Comparison of ENCODE assay signal across 8 cellular contexts in the genomic region with DNA sequence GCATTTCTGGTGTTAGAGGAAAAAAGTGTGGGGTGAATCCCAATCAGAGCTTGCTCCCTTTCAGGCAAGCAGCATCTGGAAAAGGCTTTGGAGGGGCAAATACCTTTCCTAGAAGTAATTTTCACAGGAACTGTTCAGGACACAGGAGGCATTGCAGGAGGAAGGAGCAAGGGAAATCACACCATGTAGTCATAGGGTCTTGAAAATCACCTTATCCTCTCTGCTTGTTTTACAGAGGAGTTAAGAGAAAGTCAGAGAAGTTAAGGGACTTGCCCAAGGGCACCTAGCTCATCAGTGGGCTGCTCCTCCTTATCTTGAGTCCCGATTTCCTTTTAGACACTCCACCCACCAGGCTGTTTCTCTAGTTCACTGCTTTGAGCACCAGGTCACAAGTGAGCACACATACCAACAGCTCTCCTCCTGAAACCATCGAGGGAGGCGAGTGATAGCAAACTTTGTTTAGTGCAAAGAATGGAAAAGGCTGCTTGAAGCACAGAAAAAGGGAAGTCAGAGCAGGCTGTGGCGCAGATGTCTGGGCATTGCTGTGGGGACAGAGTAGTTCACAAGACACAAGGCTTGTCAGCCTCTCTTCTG.
DNase-seq lines count a peak whose midpoint lies in the region; ATAC-seq and TF ChIP-seq lines count a peak whose summit lies in the region.

No MANE protein-coding gene starts in this region.

- no peak overlapping the region for H3K4me3 ChIP-seq in thyroid gland (replicated peaks in 1 of 3)
- H3K4me3 ChIP-seq in hepatocyte: no peak overlapping the region

- no peak overlapping the region for H2AFZ ChIP-seq in hepatocyte

- intact Hi-C loops in thyroid gland (cut with DNase I): no loop called here

- H3K27me3 ChIP-seq in thyroid gland (no peaks in the 10 kb centered on the region), hepatocyte (no peaks in the 10 kb centered on the region)

- DNase-seq in stimulated activated CD4-positive, alpha-beta T cell treated with anti-CD3 and anti-CD28 coated beads, Interleukin-1b, Interleukin-23, amount 100 ng/mL, for 48 hours: peak; percentile 44
- no peak for DNase-seq in stimulated activated CD4-positive, alpha-beta T cell treated with anti-CD3 and anti-CD28 coated beads, Interleukin-4, amount 100 ng/mL, for 1 hour
- DNase-seq in SIG-M5 treated with dmso at 0.1 percent for 504 hours (lab: John Stamatoyannopoulos, UW; ENCODE audit: unreplicated experiment) (peak; percentile 76), thyroid gland (peak; percentile 11 to 25), hepatocyte (ENCODE audit: low spot score) (no peak), HK-2 (ENCODE audit: unreplicated experiment) (no peak), SHP77 (lab: John Stamatoyannopoulos, UW) (no peak)

- 51 to 56% methylated on average over 4 of the region's 4 CpGs for WGBS in thyroid gland, 2 donors
- 71% methylated on average over 4 of the region's 4 CpGs for WGBS in hepatocyte (ENCODE audit: low lambda C conversion rate, missing lambda C conversion rate)

- H3K79me2 ChIP-seq in hepatocyte: no peaks in the 10 kb centered on the region

- H4K20me1 ChIP-seq in hepatocyte (ENCODE audit: insufficient read depth, poor library complexity, severe bottlenecking): no peaks in the 10 kb centered on the region

- peaks cover 6 to 12% of the 10 kb centered on the region in 2 donors for H3K4me1 ChIP-seq in thyroid gland
- peaks cover 8% of the 10 kb centered on the region for H3K4me1 ChIP-seq in hepatocyte (ENCODE audit: insufficient read depth)

- H3K27ac ChIP-seq in thyroid gland: no peak overlapping the region
- no peak overlapping the region for H3K27ac ChIP-seq in hepatocyte

- H3K36me3 ChIP-seq in thyroid gland (no peaks in the 10 kb centered on the region), hepatocyte (replicated peaks; ENCODE audit: insufficient read depth, low read depth) (no peaks in the 10 kb centered on the region)

- no peaks in the 10 kb centered on the region for H3K9me3 ChIP-seq in thyroid gland
- no peaks in the 10 kb centered on the region for H3K9me3 ChIP-seq in hepatocyte (ENCODE audit: low read depth)

- no peak for TF ChIP-seq POLR2A in thyroid gland (IDR thresholded peaks at IDR 0.05)

- no peak overlapping the region for H3K4me2 ChIP-seq in hepatocyte

- TF ChIP-seq CTCF in thyroid gland (IDR thresholded peaks at IDR 0.05) (no peak), hepatocyte (IDR thresholded peaks at IDR 0.05; ENCODE audit: poor library complexity) (no peak)

- no peaks in the 10 kb centered on the region for H3K9me2 ChIP-seq in hepatocyte (replicated peaks; ENCODE audit: insufficient read depth)

- peak; percentile 50 for ATAC-seq in HG02973 (IDR thresholded peaks at IDR 0.05; ENCODE audit: unreplicated experiment)

Comparison
In these comparisons a context has a peak if more than half of its experiments do, and no peak if none do; other contexts are left out.
1. DNase-seq: peak in stimulated activated CD4-positive, alpha-beta T cell treated with anti-CD3 and anti-CD28 coated beads, Interleukin-1b, Interleukin-23, amount 100 ng/mL, for 48 hours (single experiment), SIG-M5 treated with dmso at 0.1 percent for 504 hours (single experiment) and thyroid gland (2 of 2); none in stimulated activated CD4-positive, alpha-beta T cell treated with anti-CD3 and anti-CD28 coated beads, Interleukin-4, amount 100 ng/mL, for 1 hour (single experiment), hepatocyte (single experiment), HK-2 (single experiment) and SHP77 (0 of 2).